29 cellular contexts compared by ENCODE assay signal in genomic region chr5:71751422-71751821, GRCh38. TPM values are rescaled to one million over a fixed set of nuclear protein-coding genes. Genes with fewer than 3 reads are reported as not detected.
"Had no signal": no experiment of that assay in that cellular context is flagged by ENCODE, and none has a peak within 500 bp of the region (broad histone marks: within the 10 kb centered on the region; RNA-seq: fewer than 3 reads in every experiment).

No MANE protein-coding gene starts in this region.

- H3K36me3 ChIP-seq: ascending aorta, brain microvascular endothelial cell, left ventricle myocardium inferior, neural progenitor cell, sigmoid colon, vagina had no signal

- H3K9me3 ChIP-seq: ascending aorta, left ventricle myocardium inferior, sigmoid colon, testis, vagina had no signal

- DNase-seq: activated CD4-positive, alpha-beta T cell treated with anti-CD3 and anti-CD28 coated beads, Interleukin-2, amount 10 ng/mL, durations not matched to agents 7 days and 5 days; activated CD4-positive, CD25-positive, alpha-beta regulatory T cell treated with anti-CD3 and anti-CD28 coated beads, Interleukin-2, amount 50 U/mL, for 72 hours; activated CD8-positive, alpha-beta memory T cell treated with anti-CD3 and anti-CD28 coated beads, Interleukin-2, amount 10 ng/mL, durations not matched to agents 7 days and 5 days; activated CD8-positive, alpha-beta T cell treated with anti-CD3 and anti-CD28 coated beads for 36 hours; activated gamma-delta T cell treated with Interleukin-2 at 50 U/mL for 16 hours; activated T-cell treated with anti-CD3 and anti-CD28 coated beads for 4 hours; brain microvascular endothelial cell; central memory CD4-positive, alpha-beta T cell; dermis blood vessel endothelial cell; effector CD8-positive, alpha-beta T cell; foreskin melanocyte; glutamatergic neuron; hippocampal formation; left ventricle myocardium inferior; naive thymus-derived CD8-positive, alpha-beta T cell; posterior cingulate gyrus; sigmoid colon; stimulated activated CD4-positive, alpha-beta T cell treated with anti-CD3 and anti-CD28 coated beads, Interleukin-2, amount 100 ng/mL, for 48 hours; stimulated activated CD8-positive, alpha-beta memory T cell treated with anti-CD3 and anti-CD28 coated beads, Interleukin-4, amount 100 ng/mL, for 48 hours; stimulated activated naive CD4-positive, alpha-beta T cell; testis; trophoblast cell had no signal

- H3K27me3 Mint-ChIP-seq: activated CD4-positive, alpha-beta T cell treated with anti-CD3 and anti-CD28 coated beads, Interleukin-2, amount 10 ng/mL, durations not matched to agents 7 days and 5 days; activated CD8-positive, alpha-beta T cell treated with anti-CD3 and anti-CD28 coated beads for 36 hours; activated naive CD4-positive, alpha-beta T cell treated with anti-CD3 and anti-CD28 coated beads, Interleukin-2, amount 50 U/mL, for 24 hours had no signal

- H3K9ac ChIP-seq: neural progenitor cell had no signal

- H3K27ac ChIP-seq: ascending aorta, brain microvascular endothelial cell, left ventricle myocardium inferior, neural progenitor cell, sigmoid colon, testis, vagina had no signal

- H3K4me1 ChIP-seq: ascending aorta, neural progenitor cell, sigmoid colon, vagina had no signal

- H3K4me3 ChIP-seq: ascending aorta, left ventricle myocardium inferior, neural progenitor cell, sigmoid colon, testis, vagina had no signal

- H3K4me2 ChIP-seq: neural progenitor cell had no signal

- H3K36me3 Mint-ChIP-seq: activated CD8-positive, alpha-beta memory T cell treated with anti-CD3 and anti-CD28 coated beads, Interleukin-2, amount 10 ng/mL, durations not matched to agents 7 days and 5 days; activated naive CD4-positive, alpha-beta T cell treated with anti-CD3 and anti-CD28 coated beads, Interleukin-2, amount 50 U/mL, for 24 hours; naive thymus-derived CD8-positive, alpha-beta T cell; neural progenitor cell had no signal

- H3K27me3 ChIP-seq: ascending aorta, brain microvascular endothelial cell, neural progenitor cell, sigmoid colon, testis, vagina had no signal

- H3K4me3 Mint-ChIP-seq: activated CD4-positive, alpha-beta T cell treated with anti-CD3 and anti-CD28 coated beads, Interleukin-2, amount 10 ng/mL, durations not matched to agents 7 days and 5 days; activated CD8-positive, alpha-beta memory T cell treated with anti-CD3 and anti-CD28 coated beads, Interleukin-2, amount 10 ng/mL, durations not matched to agents 7 days and 5 days; activated CD8-positive, alpha-beta T cell treated with anti-CD3 and anti-CD28 coated beads for 36 hours; activated naive CD4-positive, alpha-beta T cell treated with anti-CD3 and anti-CD28 coated beads, Interleukin-2, amount 50 U/mL, for 24 hours; naive thymus-derived CD8-positive, alpha-beta T cell; neural progenitor cell had no signal

- ATAC-seq: activated CD8-positive, alpha-beta memory T cell treated with anti-CD3 and anti-CD28 coated beads, Interleukin-2, amount 10 ng/mL, durations not matched to agents 7 days and 5 days; activated CD8-positive, alpha-beta T cell treated with anti-CD3 and anti-CD28 coated beads for 36 hours; naive thymus-derived CD8-positive, alpha-beta T cell had no signal

- H3K27ac Mint-ChIP-seq: activated CD4-positive, alpha-beta T cell treated with anti-CD3 and anti-CD28 coated beads, Interleukin-2, amount 10 ng/mL, durations not matched to agents 7 days and 5 days; activated CD8-positive, alpha-beta memory T cell treated with anti-CD3 and anti-CD28 coated beads, Interleukin-2, amount 10 ng/mL, durations not matched to agents 7 days and 5 days; activated CD8-positive, alpha-beta T cell treated with anti-CD3 and anti-CD28 coated beads for 36 hours; activated naive CD4-positive, alpha-beta T cell treated with anti-CD3 and anti-CD28 coated beads, Interleukin-2, amount 50 U/mL, for 24 hours; neural progenitor cell had no signal

- H3K4me1 Mint-ChIP-seq: activated CD4-positive, alpha-beta T cell treated with anti-CD3 and anti-CD28 coated beads, Interleukin-2, amount 10 ng/mL, durations not matched to agents 7 days and 5 days; activated CD8-positive, alpha-beta memory T cell treated with anti-CD3 and anti-CD28 coated beads, Interleukin-2, amount 10 ng/mL, durations not matched to agents 7 days and 5 days; activated naive CD4-positive, alpha-beta T cell treated with anti-CD3 and anti-CD28 coated beads, Interleukin-2, amount 50 U/mL, for 24 hours; naive thymus-derived CD8-positive, alpha-beta T cell; neural progenitor cell had no signal

- H2AFZ ChIP-seq: neural progenitor cell had no signal

RNA-seq across cellular contexts. Expression of gene CARTPT, which starts 32.3 kb away (rescaled TPM):
- total RNA-seq: activated CD4-positive, alpha-beta T cell treated with anti-CD3 and anti-CD28 coated beads, Interleukin-2, amount 10 ng/mL, durations not matched to agents 7 days and 5 days; activated CD8-positive, alpha-beta memory T cell treated with anti-CD3 and anti-CD28 coated beads, Interleukin-2, amount 10 ng/mL, durations not matched to agents 7 days and 5 days; activated CD8-positive, alpha-beta T cell treated with anti-CD3 and anti-CD28 coated beads for 36 hours; dermis blood vessel endothelial cell; left ventricle myocardium inferior; lung microvascular endothelial cell; naive thymus-derived CD8-positive, alpha-beta T cell; omental fat pad; renal cortical epithelial cell; vagina had no signal
- polyA plus RNA-seq: naive thymus-derived CD8-positive, alpha-beta T cell had no signal
